In the genomic region with DNA sequence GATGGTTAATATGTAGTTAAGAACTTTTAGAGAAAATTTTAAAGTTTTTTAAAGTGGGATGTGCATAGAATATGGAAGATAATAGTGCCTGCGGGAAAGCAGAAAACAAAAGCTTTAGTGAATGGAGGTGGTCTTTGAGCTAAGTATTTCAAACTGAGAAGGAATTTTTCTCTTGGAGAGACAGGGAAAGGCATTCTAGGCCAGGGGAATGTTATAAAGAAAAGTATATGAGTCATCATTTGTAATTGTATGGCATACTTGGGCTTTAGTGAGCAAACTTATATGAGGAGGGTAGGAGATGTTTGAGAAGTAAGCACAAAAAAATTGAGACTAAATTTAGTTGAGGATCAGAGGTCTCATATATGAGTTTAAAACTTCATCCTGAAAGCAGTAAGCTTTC, we compare ENCODE assay signal across 2 cellular contexts.
TF ChIP-seq lines count a peak whose summit lies in the region.

No MANE protein-coding gene starts in this region.

TF ChIP-seq in GM23338, 12 proteins besides CTCF, POLR2A, EP300 and RAD21 (continued from another document):
- TF ChIP-seq, protein P1, sequence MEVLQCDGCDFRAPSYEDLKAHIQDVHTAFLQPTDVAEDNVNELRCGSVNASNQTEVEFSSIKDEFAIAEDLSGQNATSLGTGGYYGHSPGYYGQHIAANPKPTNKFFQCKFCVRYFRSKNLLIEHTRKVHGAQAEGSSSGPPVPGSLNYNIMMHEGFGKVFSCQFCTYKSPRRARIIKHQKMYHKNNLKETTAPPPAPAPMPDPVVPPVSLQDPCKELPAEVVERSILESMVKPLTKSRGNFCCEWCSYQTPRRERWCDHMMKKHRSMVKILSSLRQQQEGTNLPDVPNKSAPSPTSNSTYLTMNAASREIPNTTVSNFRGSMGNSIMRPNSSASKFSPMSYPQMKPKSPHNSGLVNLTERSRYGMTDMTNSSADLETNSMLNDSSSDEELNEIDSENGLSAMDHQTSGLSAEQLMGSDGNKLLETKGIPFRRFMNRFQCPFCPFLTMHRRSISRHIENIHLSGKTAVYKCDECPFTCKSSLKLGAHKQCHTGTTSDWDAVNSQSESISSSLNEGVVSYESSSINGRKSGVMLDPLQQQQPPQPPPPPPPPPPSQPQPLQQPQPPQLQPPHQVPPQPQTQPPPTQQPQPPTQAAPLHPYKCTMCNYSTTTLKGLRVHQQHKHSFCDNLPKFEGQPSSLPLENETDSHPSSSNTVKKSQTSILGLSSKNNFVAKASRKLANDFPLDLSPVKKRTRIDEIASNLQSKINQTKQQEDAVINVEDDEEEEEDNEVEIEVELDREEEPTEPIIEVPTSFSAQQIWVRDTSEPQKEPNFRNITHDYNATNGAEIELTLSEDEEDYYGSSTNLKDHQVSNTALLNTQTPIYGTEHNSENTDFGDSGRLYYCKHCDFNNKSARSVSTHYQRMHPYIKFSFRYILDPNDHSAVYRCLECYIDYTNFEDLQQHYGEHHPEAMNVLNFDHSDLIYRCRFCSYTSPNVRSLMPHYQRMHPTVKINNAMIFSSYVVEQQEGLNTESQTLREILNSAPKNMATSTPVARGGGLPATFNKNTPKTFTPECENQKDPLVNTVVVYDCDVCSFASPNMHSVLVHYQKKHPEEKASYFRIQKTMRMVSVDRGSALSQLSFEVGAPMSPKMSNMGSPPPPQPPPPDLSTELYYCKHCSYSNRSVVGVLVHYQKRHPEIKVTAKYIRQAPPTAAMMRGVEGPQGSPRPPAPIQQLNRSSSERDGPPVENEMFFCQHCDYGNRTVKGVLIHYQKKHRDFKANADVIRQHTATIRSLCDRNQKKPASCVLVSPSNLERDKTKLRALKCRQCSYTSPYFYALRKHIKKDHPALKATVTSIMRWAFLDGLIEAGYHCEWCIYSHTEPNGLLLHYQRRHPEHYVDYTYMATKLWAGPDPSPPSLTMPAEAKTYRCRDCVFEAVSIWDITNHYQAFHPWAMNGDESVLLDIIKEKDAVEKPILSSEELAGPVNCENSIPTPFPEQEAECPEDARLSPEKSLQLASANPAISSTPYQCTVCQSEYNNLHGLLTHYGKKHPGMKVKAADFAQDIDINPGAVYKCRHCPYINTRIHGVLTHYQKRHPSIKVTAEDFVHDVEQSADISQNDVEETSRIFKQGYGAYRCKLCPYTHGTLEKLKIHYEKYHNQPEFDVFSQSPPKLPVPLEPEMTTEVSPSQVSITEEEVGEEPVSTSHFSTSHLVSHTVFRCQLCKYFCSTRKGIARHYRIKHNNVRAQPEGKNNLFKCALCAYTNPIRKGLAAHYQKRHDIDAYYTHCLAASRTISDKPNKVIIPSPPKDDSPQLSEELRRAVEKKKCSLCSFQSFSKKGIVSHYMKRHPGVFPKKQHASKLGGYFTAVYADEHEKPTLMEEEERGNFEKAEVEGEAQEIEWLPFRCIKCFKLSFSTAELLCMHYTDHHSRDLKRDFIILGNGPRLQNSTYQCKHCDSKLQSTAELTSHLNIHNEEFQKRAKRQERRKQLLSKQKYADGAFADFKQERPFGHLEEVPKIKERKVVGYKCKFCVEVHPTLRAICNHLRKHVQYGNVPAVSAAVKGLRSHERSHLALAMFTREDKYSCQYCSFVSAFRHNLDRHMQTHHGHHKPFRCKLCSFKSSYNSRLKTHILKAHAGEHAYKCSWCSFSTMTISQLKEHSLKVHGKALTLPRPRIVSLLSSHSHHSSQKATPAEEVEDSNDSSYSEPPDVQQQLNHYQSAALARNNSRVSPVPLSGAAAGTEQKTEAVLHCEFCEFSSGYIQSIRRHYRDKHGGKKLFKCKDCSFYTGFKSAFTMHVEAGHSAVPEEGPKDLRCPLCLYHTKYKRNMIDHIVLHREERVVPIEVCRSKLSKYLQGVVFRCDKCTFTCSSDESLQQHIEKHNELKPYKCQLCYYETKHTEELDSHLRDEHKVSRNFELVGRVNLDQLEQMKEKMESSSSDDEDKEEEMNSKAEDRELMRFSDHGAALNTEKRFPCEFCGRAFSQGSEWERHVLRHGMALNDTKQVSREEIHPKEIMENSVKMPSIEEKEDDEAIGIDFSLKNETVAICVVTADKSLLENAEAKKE (CRISPR knock-in tag; IDR thresholded peaks at IDR 0.05), result 0 out of 2 replicates have a peak, but pooled peaks have one; percentile 12

TF ChIP-seq in H1, 55 proteins besides CTCF, POLR2A, EP300 and RAD21 (continued from another document):
- TF ChIP-seq KDM5A (IDR thresholded peaks at IDR 0.05; ENCODE audit: low read length) (no peak), TAF7 (optimal IDR thresholded peaks at IDR 0.05; ENCODE audit: borderline replicate concordance, low read depth, low read length) (no peak), CTBP2 (IDR thresholded peaks at IDR 0.05; ENCODE audit: borderline replicate concordance, insufficient read depth, insufficient read length, low read length) (no peak), HDAC6 (IDR thresholded peaks at IDR 0.05; ENCODE audit: low read depth, low read length) (no peak), JUND (IDR thresholded peaks at IDR 0.05; ENCODE audit: low read length) (peak; percentile 93), SAP30 (IDR thresholded peaks at IDR 0.05; ENCODE audit: insufficient read depth, insufficient replicate concordance, low read length) (no peak), HDAC2 (IDR thresholded peaks at IDR 0.05; ENCODE audit: borderline replicate concordance in 1 of 2, low read depth in 2 of 2, low read length in 2 of 2) (no peak), GTF2F1 (IDR thresholded peaks at IDR 0.05; ENCODE audit: borderline replicate concordance, low read depth, low read length) (no peak), POU5F1 (IDR thresholded peaks at IDR 0.05; ENCODE audit: low read depth, low read length) (no peak), JUN (IDR thresholded peaks at IDR 0.05; ENCODE audit: low read depth, low read length) (peak; percentile 53; the same call in 1 of the 2 replicates), POLR2AphosphoS5 (IDR thresholded peaks at IDR 0.05; ENCODE audit: low read depth, low read length) (no peak), RBBP5 (IDR thresholded peaks at IDR 0.05; ENCODE audit: borderline replicate concordance, low read depth, low read length) (no peak), NRF1 (IDR thresholded peaks at IDR 0.05; ENCODE audit: low read depth, low read length) (no peak), SRF (IDR thresholded peaks at IDR 0.05; ENCODE audit: low read depth, low read length) (no peak), NANOG (IDR thresholded peaks at IDR 0.05; ENCODE audit: insufficient read depth, low read depth, low read length, poor library complexity, severe bottlenecking) (no peak), SP4 (IDR thresholded peaks at IDR 0.05; ENCODE audit: low read length) (no peak), BACH1 (IDR thresholded peaks at IDR 0.05; ENCODE audit: low read length) (0 out of 2 replicates have a peak, but pooled peaks have one; percentile 38), SP1 (IDR thresholded peaks at IDR 0.05; ENCODE audit: low read depth, low read length) (no peak), TEAD4 (IDR thresholded peaks at IDR 0.05; ENCODE audit: low read depth, low read length) (peak; percentile 65; the same call in 1 of the 2 replicates), CHD1 (IDR thresholded peaks at IDR 0.05; ENCODE audit: low read depth, low read length) (no peak), SIN3A (conservative IDR thresholded peaks at IDR 0.05 in 1 of 2, IDR thresholded peaks at IDR 0.05 in 1 of 2; ENCODE audit: low read depth in 1 of 2, low read length in 2 of 2) (no peak), MAFK (IDR thresholded peaks at IDR 0.05; ENCODE audit: low read depth, low read length) (peak; percentile 31; the same call in 1 of the 2 replicates), YY1 (IDR thresholded peaks at IDR 0.05; ENCODE audit: low read depth, low read length) (no peak), SP2 (IDR thresholded peaks at IDR 0.05; ENCODE audit: low read length) (no peak), CHD2 (IDR thresholded peaks at IDR 0.05; ENCODE audit: low read length) (no peak), ASH2L (IDR thresholded peaks at IDR 0.05; ENCODE audit: low read length) (no peak), GABPA (IDR thresholded peaks at IDR 0.05; ENCODE audit: borderline replicate concordance, insufficient read depth, low read length) (no peak)
- TF ChIP-seq, protein P2, sequence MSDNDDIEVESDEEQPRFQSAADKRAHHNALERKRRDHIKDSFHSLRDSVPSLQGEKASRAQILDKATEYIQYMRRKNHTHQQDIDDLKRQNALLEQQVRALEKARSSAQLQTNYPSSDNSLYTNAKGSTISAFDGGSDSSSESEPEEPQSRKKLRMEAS (IDR thresholded peaks at IDR 0.05), result no peak
- TF ChIP-seq, protein P3, sequence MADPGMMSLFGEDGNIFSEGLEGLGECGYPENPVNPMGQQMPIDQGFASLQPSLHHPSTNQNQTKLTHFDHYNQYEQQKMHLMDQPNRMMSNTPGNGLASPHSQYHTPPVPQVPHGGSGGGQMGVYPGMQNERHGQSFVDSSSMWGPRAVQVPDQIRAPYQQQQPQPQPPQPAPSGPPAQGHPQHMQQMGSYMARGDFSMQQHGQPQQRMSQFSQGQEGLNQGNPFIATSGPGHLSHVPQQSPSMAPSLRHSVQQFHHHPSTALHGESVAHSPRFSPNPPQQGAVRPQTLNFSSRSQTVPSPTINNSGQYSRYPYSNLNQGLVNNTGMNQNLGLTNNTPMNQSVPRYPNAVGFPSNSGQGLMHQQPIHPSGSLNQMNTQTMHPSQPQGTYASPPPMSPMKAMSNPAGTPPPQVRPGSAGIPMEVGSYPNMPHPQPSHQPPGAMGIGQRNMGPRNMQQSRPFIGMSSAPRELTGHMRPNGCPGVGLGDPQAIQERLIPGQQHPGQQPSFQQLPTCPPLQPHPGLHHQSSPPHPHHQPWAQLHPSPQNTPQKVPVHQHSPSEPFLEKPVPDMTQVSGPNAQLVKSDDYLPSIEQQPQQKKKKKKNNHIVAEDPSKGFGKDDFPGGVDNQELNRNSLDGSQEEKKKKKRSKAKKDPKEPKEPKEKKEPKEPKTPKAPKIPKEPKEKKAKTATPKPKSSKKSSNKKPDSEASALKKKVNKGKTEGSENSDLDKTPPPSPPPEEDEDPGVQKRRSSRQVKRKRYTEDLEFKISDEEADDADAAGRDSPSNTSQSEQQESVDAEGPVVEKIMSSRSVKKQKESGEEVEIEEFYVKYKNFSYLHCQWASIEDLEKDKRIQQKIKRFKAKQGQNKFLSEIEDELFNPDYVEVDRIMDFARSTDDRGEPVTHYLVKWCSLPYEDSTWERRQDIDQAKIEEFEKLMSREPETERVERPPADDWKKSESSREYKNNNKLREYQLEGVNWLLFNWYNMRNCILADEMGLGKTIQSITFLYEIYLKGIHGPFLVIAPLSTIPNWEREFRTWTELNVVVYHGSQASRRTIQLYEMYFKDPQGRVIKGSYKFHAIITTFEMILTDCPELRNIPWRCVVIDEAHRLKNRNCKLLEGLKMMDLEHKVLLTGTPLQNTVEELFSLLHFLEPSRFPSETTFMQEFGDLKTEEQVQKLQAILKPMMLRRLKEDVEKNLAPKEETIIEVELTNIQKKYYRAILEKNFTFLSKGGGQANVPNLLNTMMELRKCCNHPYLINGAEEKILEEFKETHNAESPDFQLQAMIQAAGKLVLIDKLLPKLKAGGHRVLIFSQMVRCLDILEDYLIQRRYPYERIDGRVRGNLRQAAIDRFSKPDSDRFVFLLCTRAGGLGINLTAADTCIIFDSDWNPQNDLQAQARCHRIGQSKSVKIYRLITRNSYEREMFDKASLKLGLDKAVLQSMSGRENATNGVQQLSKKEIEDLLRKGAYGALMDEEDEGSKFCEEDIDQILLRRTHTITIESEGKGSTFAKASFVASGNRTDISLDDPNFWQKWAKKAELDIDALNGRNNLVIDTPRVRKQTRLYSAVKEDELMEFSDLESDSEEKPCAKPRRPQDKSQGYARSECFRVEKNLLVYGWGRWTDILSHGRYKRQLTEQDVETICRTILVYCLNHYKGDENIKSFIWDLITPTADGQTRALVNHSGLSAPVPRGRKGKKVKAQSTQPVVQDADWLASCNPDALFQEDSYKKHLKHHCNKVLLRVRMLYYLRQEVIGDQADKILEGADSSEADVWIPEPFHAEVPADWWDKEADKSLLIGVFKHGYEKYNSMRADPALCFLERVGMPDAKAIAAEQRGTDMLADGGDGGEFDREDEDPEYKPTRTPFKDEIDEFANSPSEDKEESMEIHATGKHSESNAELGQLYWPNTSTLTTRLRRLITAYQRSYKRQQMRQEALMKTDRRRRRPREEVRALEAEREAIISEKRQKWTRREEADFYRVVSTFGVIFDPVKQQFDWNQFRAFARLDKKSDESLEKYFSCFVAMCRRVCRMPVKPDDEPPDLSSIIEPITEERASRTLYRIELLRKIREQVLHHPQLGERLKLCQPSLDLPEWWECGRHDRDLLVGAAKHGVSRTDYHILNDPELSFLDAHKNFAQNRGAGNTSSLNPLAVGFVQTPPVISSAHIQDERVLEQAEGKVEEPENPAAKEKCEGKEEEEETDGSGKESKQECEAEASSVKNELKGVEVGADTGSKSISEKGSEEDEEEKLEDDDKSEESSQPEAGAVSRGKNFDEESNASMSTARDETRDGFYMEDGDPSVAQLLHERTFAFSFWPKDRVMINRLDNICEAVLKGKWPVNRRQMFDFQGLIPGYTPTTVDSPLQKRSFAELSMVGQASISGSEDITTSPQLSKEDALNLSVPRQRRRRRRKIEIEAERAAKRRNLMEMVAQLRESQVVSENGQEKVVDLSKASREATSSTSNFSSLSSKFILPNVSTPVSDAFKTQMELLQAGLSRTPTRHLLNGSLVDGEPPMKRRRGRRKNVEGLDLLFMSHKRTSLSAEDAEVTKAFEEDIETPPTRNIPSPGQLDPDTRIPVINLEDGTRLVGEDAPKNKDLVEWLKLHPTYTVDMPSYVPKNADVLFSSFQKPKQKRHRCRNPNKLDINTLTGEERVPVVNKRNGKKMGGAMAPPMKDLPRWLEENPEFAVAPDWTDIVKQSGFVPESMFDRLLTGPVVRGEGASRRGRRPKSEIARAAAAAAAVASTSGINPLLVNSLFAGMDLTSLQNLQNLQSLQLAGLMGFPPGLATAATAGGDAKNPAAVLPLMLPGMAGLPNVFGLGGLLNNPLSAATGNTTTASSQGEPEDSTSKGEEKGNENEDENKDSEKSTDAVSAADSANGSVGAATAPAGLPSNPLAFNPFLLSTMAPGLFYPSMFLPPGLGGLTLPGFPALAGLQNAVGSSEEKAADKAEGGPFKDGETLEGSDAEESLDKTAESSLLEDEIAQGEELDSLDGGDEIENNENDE (IDR thresholded peaks at IDR 0.05; ENCODE audit: insufficient replicate concordance, low read length), result peak; percentile 76
